In the genomic region with DNA sequence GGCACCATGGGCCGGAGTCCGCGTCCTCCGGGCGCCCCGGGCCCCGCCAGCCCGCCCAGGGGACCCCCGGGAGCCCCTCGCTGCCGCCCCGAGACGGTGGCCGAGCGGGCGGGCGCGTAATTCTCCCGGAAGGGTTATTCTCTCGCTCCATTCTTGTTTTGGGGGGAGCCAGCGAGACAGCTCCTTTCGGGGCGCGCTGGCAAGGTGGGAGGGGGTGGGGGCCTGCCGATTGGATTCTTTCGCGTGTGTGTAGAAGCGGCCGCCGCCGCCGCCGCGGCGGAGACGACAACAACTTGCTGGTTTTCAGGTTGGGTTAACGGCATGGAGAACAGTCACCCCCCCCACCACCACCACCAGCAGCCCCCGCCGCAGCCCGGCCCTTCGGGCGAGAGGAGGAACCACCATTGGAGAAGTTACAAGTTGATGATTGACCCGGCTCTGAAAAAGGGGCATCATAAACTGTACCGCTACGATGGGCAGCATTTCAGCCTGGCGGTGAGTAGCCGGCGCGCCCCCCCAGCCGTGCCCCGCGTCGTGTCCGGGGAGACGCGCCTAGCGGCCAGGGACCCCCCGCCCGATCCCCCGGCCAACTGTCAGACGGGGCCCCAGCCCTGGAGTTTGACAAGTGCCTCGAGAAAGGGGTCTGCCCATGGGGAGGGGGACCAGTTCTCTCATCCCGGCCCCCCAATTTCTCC, we compare ENCODE assay signal across 9 cellular contexts. TPM values are rescaled to one million over a fixed set of nuclear protein-coding genes. Genes with fewer than 3 reads are reported as not detected.
DNase-seq lines count a peak whose midpoint lies in the region; ATAC-seq, FAIRE-seq and TF ChIP-seq lines count a peak whose summit lies in the region.
"Had no signal": no experiment of that assay in that cellular context is flagged by ENCODE, and none has a peak within 500 bp of the region (broad histone marks: within the 10 kb centered on the region; RNA-seq: fewer than 3 reads in every experiment).

No MANE protein-coding gene starts in this region.

- no peaks in the 10 kb centered on the region for H3K27me3 ChIP-seq in KMS-11 (ENCODE audit: insufficient read depth, low read depth)
- H3K27me3 ChIP-seq in endothelial cell of umbilical vein (ENCODE audit: control insufficient read depth in 2 of 2, insufficient read depth in 2 of 2, low read length in 2 of 2), result no peaks in the 10 kb centered on the region
- no peaks in the 10 kb centered on the region for H3K27me3 ChIP-seq in vagina

- H3K27ac ChIP-seq in KMS-11 (peak overlapping the region; percentile 55; the same call in 1 of the 2 replicates), endothelial cell of umbilical vein (ENCODE audit: insufficient read depth, low read depth, low read length) (no peak overlapping the region), vagina (peak overlapping the region; percentile 100)

- H3K4me1 ChIP-seq in KMS-11 (ENCODE audit: low read depth, poor library complexity, severe bottlenecking) (peaks cover 9% of the 10 kb centered on the region), endothelial cell of umbilical vein (ENCODE audit: control insufficient read depth, extremely low read depth, insufficient read depth, low read length) (peaks cover 24% of the 10 kb centered on the region), vagina (peaks cover 47% of the 10 kb centered on the region)

- H3K9ac ChIP-seq in KMS-11 (peak overlapping the region; percentile 65; the same call in 1 of the 2 replicates), endothelial cell of umbilical vein (replicated peaks; ENCODE audit: extremely low read depth, insufficient read depth, low read length) (peak overlapping the region; percentile 59)

- H3K4me2 ChIP-seq in KMS-11 (peak overlapping the region; percentile 48; the same call in 1 of the 2 replicates), endothelial cell of umbilical vein (ENCODE audit: insufficient read depth, low read length) (peak overlapping the region; percentile 50)

- DNase-seq in D341Med (ENCODE audit: low spot score) (peak; percentile 48), endothelial cell of umbilical vein (ENCODE audit: low read depth, low spot score) (peak; percentile 39), naive B cell (peak; percentile 74), vagina (ENCODE audit: extremely low spot score in 2 of 2) (no peak), iPS-NIHi7 (ENCODE audit: extremely low spot score) (no peak)
- DNase-seq in activated CD4-positive, alpha-beta T cell treated with anti-CD3 and anti-CD28 coated beads, Interleukin-2, amount 50 U/mL, for 48 hours, result peak; percentile 54 to 56

- dilution Hi-C loops in endothelial cell of umbilical vein (cut with MboI; ENCODE audit: extremely low pct_ligation_motif_present, low sequenced_read_pairs), result no loop called here

- intact Hi-C loops in endothelial cell of umbilical vein (cut with micrococcal nuclease), result loop anchor here (1.0 kb wide), 1 partner anchor 8 kb away; no protein-coding TSS in a partner anchor
- intact Hi-C loops in vagina (cut with DNase I), result no loop called here

- TF ChIP-seq CTCF in KMS-11 (conservative IDR thresholded peaks at IDR 0.05; ENCODE audit: low read depth, low read length), result no peak
- TF ChIP-seq CTCF in endothelial cell of umbilical vein (IDR thresholded peaks at IDR 0.05; ENCODE audit: extremely low read depth in 1 of 2, insufficient read depth in 1 of 2, low read depth in 1 of 2, low read length in 2 of 2), result no peak
- TF ChIP-seq CTCF in vagina (IDR thresholded peaks at IDR 0.05), result no peak

- peak overlapping the region; percentile 96 to 99 (median 98) for H3K27ac Mint-ChIP-seq in naive B cell

- POLR2A ChIA-PET in endothelial cell of umbilical vein (lab: Charles Lee), result interaction anchor here (0.6 kb wide), 1 partner anchor 74 kb away, joined by 3 read pairs; no protein-coding TSS in a partner anchor

- no peaks in the 10 kb centered on the region for H3K36me3 ChIP-seq in KMS-11 (ENCODE audit: insufficient read depth)
- peaks cover 4 to 15% of the 10 kb centered on the region in 2 experiments for H3K36me3 ChIP-seq in endothelial cell of umbilical vein (ENCODE audit: control insufficient read depth in 2 of 2, extremely low read depth in 1 of 2, insufficient read depth in 2 of 2, low read length in 2 of 2)
- H3K36me3 ChIP-seq in vagina, result peaks cover 0 to 14% of the 10 kb centered on the region in 2 donors

- no TSS peak for BruUV-seq in endothelial cell of umbilical vein (replicated peaks; lab: Mats Ljungman, UMichigan)

- H3K4me1 Mint-ChIP-seq in naive B cell, result peaks cover 42 to 52% (median 44%) of the 10 kb centered on the region in 3 donors

- H3K4me3 Mint-ChIP-seq in naive B cell, result peak overlapping the region; percentile 93 to 99 (median 98)

- CTCF ChIA-PET in endothelial cell of umbilical vein (lab: Charles Lee), result interaction anchor here (1.9 to 12.8 kb wide), 3 partner anchors 3 to 20 kb away, joined by 5 to 774 read pairs (median 774); a partner anchor contains a TSS

- FAIRE-seq in endothelial cell of umbilical vein (lab: Jason Lieb, UNC), result no peak

- TF ChIP-seq POLR2A in endothelial cell of umbilical vein (IDR thresholded peaks at IDR 0.05; ENCODE audit: low read depth, low read length), result no peak
- TF ChIP-seq POLR2A in vagina (IDR thresholded peaks at IDR 0.05), result no peak

- H3K9me3 Mint-ChIP-seq in naive B cell, result no peaks in the 10 kb centered on the region

- peaks cover 46% of the 10 kb centered on the region for H3K79me2 ChIP-seq in KMS-11 (ENCODE audit: insufficient read depth, low read depth)
- H3K79me2 ChIP-seq in endothelial cell of umbilical vein (ENCODE audit: control insufficient read depth, insufficient read depth, low read length), result peaks cover 67% of the 10 kb centered on the region

- H2AFZ ChIP-seq in KMS-11 (ENCODE audit: low read depth) (no peak overlapping the region), endothelial cell of umbilical vein (ENCODE audit: low read depth, low read length) (no peak overlapping the region)

- peaks cover 4 to 10% of the 10 kb centered on the region in 2 donors for H3K36me3 Mint-ChIP-seq in naive B cell

- H4K20me1 ChIP-seq in KMS-11 (ENCODE audit: insufficient read depth), result no peaks in the 10 kb centered on the region
- no peaks in the 10 kb centered on the region for H4K20me1 ChIP-seq in endothelial cell of umbilical vein (replicated peaks; ENCODE audit: control insufficient read depth, extremely low read depth, insufficient read depth, low read length)

- peak; percentile 11 to 16 for ATAC-seq in naive B cell (ENCODE audit: low read depth in 2 of 2)
- ATAC-seq in HG03025 (IDR thresholded peaks at IDR 0.05; ENCODE audit: low FRiP score, unreplicated experiment), result no peak

- no peaks in the 10 kb centered on the region for H3K27me3 Mint-ChIP-seq in naive B cell

- H3K4me3 ChIP-seq in KMS-11 (IDR thresholded peaks at IDR 0.05; ENCODE audit: insufficient read depth, low read depth, low read length), result no peak overlapping the region
- peak overlapping the region; percentile 70 to 92 (median 79) for H3K4me3 ChIP-seq in endothelial cell of umbilical vein (replicated peaks in 1 of 3; ENCODE audit: insufficient read depth in 1 of 3, low read depth in 1 of 3, low read length in 3 of 3)
- H3K4me3 ChIP-seq in vagina, result peak overlapping the region; percentile 58 to 87

- H3K9me1 ChIP-seq in endothelial cell of umbilical vein (replicated peaks; ENCODE audit: control insufficient read depth, extremely low read depth, insufficient read depth, low read length), result no peaks in the 10 kb centered on the region

- H3K9me3 ChIP-seq in endothelial cell of umbilical vein (replicated peaks; ENCODE audit: control insufficient read depth, insufficient read depth, low read length) (no peaks in the 10 kb centered on the region), vagina (no peaks in the 10 kb centered on the region)

TF ChIP-seq in endothelial cell of umbilical vein, 7 proteins besides CTCF, POLR2A, EP300 and RAD21 (continues in another document):
- TF ChIP-seq GATA2 (IDR thresholded peaks at IDR 0.05; ENCODE audit: insufficient read depth, insufficient read length, low read depth, low read length) (no peak), FOS (IDR thresholded peaks at IDR 0.05; ENCODE audit: borderline replicate concordance, insufficient read depth, low read length) (no peak), EZH2 (IDR thresholded peaks at IDR 0.05; ENCODE audit: borderline replicate concordance, low read depth, low read length, severe bottlenecking) (no peak)
- TF ChIP-seq, protein P1, sequence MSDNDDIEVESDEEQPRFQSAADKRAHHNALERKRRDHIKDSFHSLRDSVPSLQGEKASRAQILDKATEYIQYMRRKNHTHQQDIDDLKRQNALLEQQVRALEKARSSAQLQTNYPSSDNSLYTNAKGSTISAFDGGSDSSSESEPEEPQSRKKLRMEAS (IDR thresholded peaks at IDR 0.05; ENCODE audit: insufficient read depth, insufficient read length), result no peak

RNA-seq across cellular contexts. Expression of a gene that starts 0.8 kb away (rescaled TPM):
- total RNA-seq in endothelial cell of umbilical vein, result 27.0 and 28.1 TPM in 2 replicates
- 2.3 and 2.6 TPM in 2 replicates for polyA plus RNA-seq in endothelial cell of umbilical vein
- polyA plus RNA-seq in endothelial cell of umbilical vein (2011; cell fraction: cytosol; rRNA removed), result 3.2 TPM in 2 replicates
- 6.7 and 7.0 TPM in 2 replicates for polyA plus RNA-seq in endothelial cell of umbilical vein (2011; cell fraction: nucleus; rRNA removed)
- polyA plus RNA-seq in endothelial cell of umbilical vein (2012), result 8.4 and 9.7 TPM in 2 replicates
- polyA minus RNA-seq in endothelial cell of umbilical vein, result 3.3 and 4.1 TPM in 2 replicates
- polyA minus RNA-seq in endothelial cell of umbilical vein (2011; cell fraction: cytosol; rRNA and poly(A)+ RNA removed), result 8.3 TPM
- polyA minus RNA-seq in endothelial cell of umbilical vein (2011; cell fraction: nucleus; rRNA and poly(A)+ RNA removed), result 3.2 and 7.0 TPM in 2 replicates
- 1 to 10 TPM in 2 of 6 donors, under 1 TPM in 4; 0.64 to 3.0 (median 0.91) TPM for polyA plus RNA-seq in naive B cell (ENCODE audit: low read depth in 6 of 6)
- total RNA-seq in vagina, result 10.6 TPM

RNA-seq across cellular contexts. Expression of a gene that starts 11.1 kb away (rescaled TPM):
- total RNA-seq in endothelial cell of umbilical vein (22.2 and 22.3 TPM in 2 replicates), vagina (16.5 TPM)
- polyA plus RNA-seq in endothelial cell of umbilical vein (9.3 and 12.0 TPM in 2 replicates), naive B cell (ENCODE audit: low read depth in 6 of 6) (10 to 100 TPM; 40.2 to 63.9 (median 50.2) TPM)
- 4.9 and 5.7 TPM in 2 replicates for polyA plus RNA-seq in endothelial cell of umbilical vein (2011; cell fraction: cytosol; rRNA removed)
- polyA plus RNA-seq in endothelial cell of umbilical vein (2011; cell fraction: nucleus; rRNA removed), result 35.7 and 45.9 TPM in 2 replicates
- 7.8 and 15.5 TPM in 2 replicates for polyA plus RNA-seq in endothelial cell of umbilical vein (2012)
- 9.0 and 9.7 TPM in 2 replicates for polyA minus RNA-seq in endothelial cell of umbilical vein
- 146 TPM for polyA minus RNA-seq in endothelial cell of umbilical vein (2011; cell fraction: cytosol; rRNA and poly(A)+ RNA removed)
- polyA minus RNA-seq in endothelial cell of umbilical vein (2011; cell fraction: nucleus; rRNA and poly(A)+ RNA removed), result 36.3 and 41.7 TPM in 2 replicates

RNA-seq across cellular contexts. Expression of a gene that starts 54.1 kb away (rescaled TPM):
- total RNA-seq in endothelial cell of umbilical vein (not detected in 2 replicates), vagina (not detected)
- polyA plus RNA-seq in endothelial cell of umbilical vein (not detected in 2 replicates), naive B cell (ENCODE audit: low read depth in 6 of 6) (not detected)
- not detected in 2 replicates for polyA plus RNA-seq in endothelial cell of umbilical vein (2011; cell fraction: cytosol; rRNA removed)
- not detected in 2 replicates for polyA plus RNA-seq in endothelial cell of umbilical vein (2011; cell fraction: nucleus; rRNA removed)
- not detected in 2 replicates for polyA plus RNA-seq in endothelial cell of umbilical vein (2012)
- not detected in 2 replicates for polyA minus RNA-seq in endothelial cell of umbilical vein
- polyA minus RNA-seq in endothelial cell of umbilical vein (2011; cell fraction: cytosol; rRNA and poly(A)+ RNA removed), result 3.2 TPM
- polyA minus RNA-seq in endothelial cell of umbilical vein (2011; cell fraction: nucleus; rRNA and poly(A)+ RNA removed), result not detected in 2 replicates
- total RNA-seq: T-helper 1 cell treated with Interleukin-12 subunit alpha and Interleukin-12 subunit beta and Interleukin-4 antibody, amounts not matched to agents 30 ng/mL and 1 ng/mL, for 36 hours had no signal

Comparison
In these comparisons a context has a peak if more than half of its experiments do, and no peak if none do; other contexts are left out.
1. DNase-seq: peak in D341Med (single experiment), activated CD4-positive, alpha-beta T cell treated with anti-CD3 and anti-CD28 coated beads, Interleukin-2, amount 50 U/mL, for 48 hours (2 of 2), endothelial cell of umbilical vein (single experiment) and naive B cell (single experiment); none in vagina (0 of 2) and iPS-NIHi7 (single experiment).